Comparison of ENCODE assay signal across 29 cellular contexts in genomic region chr15:34609102-34609501, GRCh38.
"Had no signal": no experiment of that assay in that cellular context is flagged by ENCODE, and none has a peak within 500 bp of the region (broad histone marks: within the 10 kb centered on the region; RNA-seq: fewer than 3 reads in every experiment).

No MANE protein-coding gene starts in this region.

- H3K4me1 Mint-ChIP-seq: neural crest cell had no signal

- H3K79me2 ChIP-seq: parathyroid adenoma had no signal

- H3K27me3 ChIP-seq: sigmoid colon, thyroid gland, upper lobe of left lung, vagina had no signal

- H3K4me1 ChIP-seq: breast epithelium, parathyroid adenoma, psoas muscle, sigmoid colon, stomach, thyroid gland, upper lobe of left lung, vagina had no signal

- H3K36me3 ChIP-seq: breast epithelium, sigmoid colon, stomach, thyroid gland, upper lobe of left lung, vagina, WERI-Rb-1 had no signal

- H3K9ac ChIP-seq: parathyroid adenoma had no signal

- H3K4me3 ChIP-seq: breast epithelium, psoas muscle, sigmoid colon, stomach, thyroid gland, upper lobe of left lung, vagina had no signal

- ATAC-seq: psoas muscle had no signal

- FAIRE-seq: colon, endometrium, frontal cortex, small intestine had no signal

- DNase-seq: activated CD4-positive, alpha-beta T cell treated with anti-CD3 and anti-CD28 coated beads, Interleukin-2, amount 50 U/mL, for 1 hour; activated CD4-positive, CD25-positive, alpha-beta regulatory T cell treated with anti-CD3 and anti-CD28 coated beads, Interleukin-2, amount 50 U/mL, for 72 hours; activated effector memory CD4-positive, alpha-beta T cell treated with Interleukin-2 at 50 U/mL for 16 hours; activated T-cell treated with anti-CD3 and anti-CD28 coated beads for 4 hours; effector CD8-positive, alpha-beta T cell; left cardiac atrium; mammary epithelial cell; nucleus accumbens; psoas muscle; sigmoid colon; small intestine; stimulated activated CD8-positive, alpha-beta memory T cell treated with anti-CD3 and anti-CD28 coated beads, Interleukin-4, amount 100 ng/mL, for 48 hours; stomach; SW 1271; T1000; thyroid gland; upper lobe of left lung had no signal

- H3K4me3 Mint-ChIP-seq: neural crest cell; stimulated activated memory B cell treated with anti-CD40 and anti-IgM and Interleukin-4, amounts not matched to agents 10 μg/mL and 1 μg/mL and 100 μg/mL, for 72 hours; T-helper 1 cell treated with Interleukin-12 subunit alpha and Interleukin-12 subunit beta and Interleukin-4 antibody, amounts not matched to agents 30 μg/mL and 1 μg/mL, for 36 hours had no signal

- H3K9me3 Mint-ChIP-seq: activated naive CD4-positive, alpha-beta T cell treated with anti-CD3 and anti-CD28 coated beads, Interleukin-2, amount 50 U/mL, for 72 hours; neural crest cell; stimulated activated memory B cell treated with anti-CD40 and anti-IgM and Interleukin-4, amounts not matched to agents 10 μg/mL and 1 μg/mL and 100 μg/mL, for 72 hours; T-helper 1 cell treated with Interleukin-12 subunit alpha and Interleukin-12 subunit beta and Interleukin-4 antibody, amounts not matched to agents 30 μg/mL and 1 μg/mL, for 36 hours had no signal

- H3K36me3 Mint-ChIP-seq: activated naive CD4-positive, alpha-beta T cell treated with anti-CD3 and anti-CD28 coated beads, Interleukin-2, amount 50 U/mL, for 72 hours; stimulated activated memory B cell treated with anti-CD40 and anti-IgM and Interleukin-4, amounts not matched to agents 10 μg/mL and 1 μg/mL and 100 μg/mL, for 72 hours had no signal

- H3K27ac Mint-ChIP-seq: activated T-cell treated with anti-CD3 and anti-CD28 coated beads, Interleukin-2, amount 50 U/mL, for 72 hours; stimulated activated memory B cell treated with anti-CD40 and anti-IgM and Interleukin-4, amounts not matched to agents 10 μg/mL and 1 μg/mL and 100 μg/mL, for 72 hours; T-helper 1 cell treated with Interleukin-12 subunit alpha and Interleukin-12 subunit beta and Interleukin-4 antibody, amounts not matched to agents 30 μg/mL and 1 μg/mL, for 36 hours had no signal

- H2AFZ ChIP-seq: parathyroid adenoma had no signal

- H3K9me3 ChIP-seq: breast epithelium, psoas muscle, sigmoid colon, thyroid gland, upper lobe of left lung, vagina had no signal

- H3K27ac ChIP-seq: breast epithelium, parathyroid adenoma, psoas muscle, sigmoid colon, stomach, thyroid gland, upper lobe of left lung, vagina had no signal
